ENCODE assay signal across 7 cellular contexts in genomic region chr11:304915-305833, GRCh38. TPM values are rescaled to one million over a fixed set of nuclear protein-coding genes. Genes with fewer than 3 reads are reported as not detected.
DNase-seq lines count a peak whose midpoint lies in the region; ATAC-seq and TF ChIP-seq lines count a peak whose summit lies in the region.

No MANE protein-coding gene starts in this region.

- no peak overlapping the region for H4K8ac ChIP-seq in IMR-90 (ENCODE audit: low read depth in 2 of 2, low read length in 2 of 2)

- DNase-seq in ELR (ENCODE audit: low read depth) (peak; percentile 74), IMR-90 (peak; percentile 79), T-helper 9 cell (peak; percentile 45), dorsolateral prefrontal cortex (peak in 6 of 10 donors; percentile 20 to 64 (median 48)), lung (ENCODE audit: low spot score) (no peak), transverse colon (peak; percentile 75)

- H3K27ac ChIP-seq in IMR-90 (ENCODE audit: insufficient read depth, low read length) (no peak overlapping the region), dorsolateral prefrontal cortex (peak overlapping the region in 1 of 59 donors; percentile 44), lung (ENCODE audit: low read depth in 1 of 2, low read length in 1 of 2) (no peak overlapping the region), transverse colon (peak overlapping the region in 2 of 4 donors; percentile 37 to 39)

- intact Hi-C loops in IMR-90 (cut with micrococcal nuclease) (loop anchor here (2.0 to 5.0 kb wide), 2 partner anchors 98 to 144 kb away; partner anchors contain the start of genes BET1L and RIC8A), dorsolateral prefrontal cortex (cut with DNase I) (loop anchor here in 1 of 2 donors (5.0 kb wide), 1 partner anchor 52 kb away; no protein-coding TSS in a partner anchor), transverse colon (cut with DNase I; ENCODE audit: low total_unique reads) (loop anchor here (5.0 kb wide), 1 partner anchor 52 kb away; no protein-coding TSS in a partner anchor)

- H3K9me3 ChIP-seq in IMR-90 (ENCODE audit: control insufficient read depth, insufficient read depth, low read length) (no peaks in the 10 kb centered on the region), lung (ENCODE audit: control insufficient read depth in 2 of 2, insufficient read depth in 1 of 2, low read length in 1 of 2) (no peaks in the 10 kb centered on the region), transverse colon (no peaks in the 10 kb centered on the region)

- peak overlapping the region; percentile 81; the same call in 1 of the 3 replicates for H2BK15ac ChIP-seq in IMR-90 (ENCODE audit: low read depth, low read length)

- H2AK5ac ChIP-seq in IMR-90 (ENCODE audit: low read depth, low read length), result peak overlapping the region; percentile 78; the same call in 1 of the 2 replicates

- H2BK5ac ChIP-seq in IMR-90 (ENCODE audit: low read depth, low read length, poor library complexity, severe bottlenecking), result no peak overlapping the region

- peaks cover 0 to 6% of the 10 kb centered on the region in 2 experiments; a peak in 2 of 4 replicates for H3K79me1 ChIP-seq in IMR-90 (ENCODE audit: low read depth in 1 of 2, low read length in 2 of 2)

- H3K56ac ChIP-seq in IMR-90 (ENCODE audit: extremely low read depth, insufficient read depth, low read length), result no peak overlapping the region

- CTCF ChIA-PET in IMR-90 (lab: Yijun Ruan, JAX), result interaction anchor here (0.9 kb wide), 2 partner anchors 50 to 53 kb away, joined by 3 read pairs; no protein-coding TSS in a partner anchor

- peaks cover 2% of the 10 kb centered on the region; the same call in 1 of the 2 replicates for H3K36me3 ChIP-seq in IMR-90 (ENCODE audit: control insufficient read depth, insufficient read depth, low read length)
- no peaks in the 10 kb centered on the region for H3K36me3 ChIP-seq in lung (ENCODE audit: control insufficient read depth in 2 of 2, insufficient read depth in 2 of 2, low read length in 2 of 2)
- no peaks in the 10 kb centered on the region for H3K36me3 ChIP-seq in transverse colon

- peak overlapping the region; percentile 60 for H3K4ac ChIP-seq in IMR-90 (ENCODE audit: low read depth, low read length)

- H4K5ac ChIP-seq in IMR-90 (ENCODE audit: low read depth, low read length), result no peak overlapping the region

- TF ChIP-seq POLR2A in IMR-90 (IDR thresholded peaks at IDR 0.05; ENCODE audit: low read depth, low read length) (no peak), transverse colon (IDR thresholded peaks at IDR 0.05) (no peak)

- POLR2A ChIA-PET in IMR-90 (lab: Charles Lee; ENCODE audit: unreplicated experiment), result interaction anchor here (0.6 kb wide), 3 partner anchors 13 to 400 kb away, joined by 3 to 12 read pairs (median 4); no protein-coding TSS in a partner anchor

- in situ Hi-C loops in IMR-90 (cut with MboI; ENCODE audit: low sequenced_read_pairs) (loop anchor here (10.0 kb wide), 2 partner anchors 50 to 150 kb away; partner anchors contain the start of gene PTDSS2), transverse colon (cut with MboI; ENCODE audit: low pct_ligation_motif_present in 1 of 4, low pct_unique_long_range_greater_than_20kb in 1 of 4, low sequenced_read_pairs in 3 of 4) (loop anchor here in 1 of 4 donors (5.0 kb wide), 1 partner anchor 62 kb away; the partner anchor contains the start of gene B4GALNT4)

- H2BK20ac ChIP-seq in IMR-90 (ENCODE audit: low read depth, low read length), result 0 out of 2 replicates have a peak overlapping the region, but pooled peaks have one; percentile 53

- H4K20me1 ChIP-seq in IMR-90 (ENCODE audit: insufficient read depth, low read length), result no peaks in the 10 kb centered on the region

- H3K4me1 ChIP-seq in IMR-90 (ENCODE audit: control insufficient read depth, insufficient read depth, low read length) (peaks cover 4% of the 10 kb centered on the region), lung (ENCODE audit: control insufficient read depth in 2 of 2, insufficient read depth in 2 of 2, low read length in 2 of 2) (peaks cover 0 to 4% of the 10 kb centered on the region in 2 donors), transverse colon (peaks cover 11 to 25% (median 12%) of the 10 kb centered on the region in 4 donors)

- peaks cover 5% of the 10 kb centered on the region for H3K27me3 ChIP-seq in IMR-90 (ENCODE audit: control insufficient read depth, insufficient read depth, low read length)
- peaks cover 0 to 17% (median 0%) of the 10 kb centered on the region in 45 donors for H3K27me3 ChIP-seq in dorsolateral prefrontal cortex
- H3K27me3 ChIP-seq in lung (ENCODE audit: control insufficient read depth, insufficient read depth), result no peaks in the 10 kb centered on the region
- H3K27me3 ChIP-seq in transverse colon, result peaks cover 5% of the 10 kb centered on the region

- peak overlapping the region; percentile 53; the same call in 1 of the 2 replicates for H4K91ac ChIP-seq in IMR-90 (ENCODE audit: insufficient read depth, low read depth, low read length)

- ATAC-seq in IMR-90 (ENCODE audit: low read depth) (peak; percentile 50), lung (ENCODE audit: insufficient read depth, low FRiP score) (no peak), GM21723 (IDR thresholded peaks at IDR 0.05; ENCODE audit: unreplicated experiment) (no peak)

- peak overlapping the region; percentile 72; the same call in 1 of the 2 replicates for H2BK120ac ChIP-seq in IMR-90 (ENCODE audit: low read depth, low read length)

- no peak overlapping the region for H3K4me2 ChIP-seq in IMR-90 (ENCODE audit: low read depth, low read length)

- H3K14ac ChIP-seq in IMR-90 (replicated peaks; ENCODE audit: low read depth, low read length), result no peak overlapping the region

- no peak overlapping the region for H3K23ac ChIP-seq in IMR-90 (ENCODE audit: low read depth, low read length)

- H3K18ac ChIP-seq in IMR-90 (ENCODE audit: low read depth, low read length), result no peak overlapping the region

- dilution Hi-C loops in IMR-90 (cut with HindIII; ENCODE audit: low sequenced_read_pairs, unreplicated experiment), result no loop called here

- no peak for TF ChIP-seq EP300 in transverse colon (IDR thresholded peaks at IDR 0.05; ENCODE audit: low read depth)

- no peak overlapping the region for H2AK9ac ChIP-seq in IMR-90 (replicated peaks; ENCODE audit: low read depth, low read length, poor library complexity)

- H3K4me3 ChIP-seq in IMR-90 (ENCODE audit: insufficient read depth, low read depth, low read length) (no peak overlapping the region), dorsolateral prefrontal cortex (no peak overlapping the region), lung (no peak overlapping the region), transverse colon (no peak overlapping the region)

- no peak overlapping the region for H2AFZ ChIP-seq in IMR-90 (replicated peaks; ENCODE audit: low read length, poor library complexity)

- peak; percentile 68 for TF ChIP-seq RAD21 in IMR-90 (IDR thresholded peaks at IDR 0.05; ENCODE audit: low read length)

- TF ChIP-seq CTCF in IMR-90 (conservative IDR thresholded peaks at IDR 0.05; ENCODE audit: low read depth, low read length) (peak; percentile 85), dorsolateral prefrontal cortex (IDR thresholded peaks at IDR 0.05 in 54 of 56, conservative IDR thresholded peaks at IDR 0.05 in 2 of 56; ENCODE audit: low read depth in 1 of 56, partially characterized antibody in 56 of 56) (peak in 55 of 56 donors; percentile 33 to 75 (median 60)), lung (IDR thresholded peaks at IDR 0.05; ENCODE audit: control extremely low read depth, extremely low read depth) (peak; percentile 64), transverse colon (IDR thresholded peaks at IDR 0.05) (peak; percentile 60 to 84 (median 66))

- H3K9ac ChIP-seq in IMR-90 (ENCODE audit: low read depth, low read length), result no peak overlapping the region

- BruUV-seq in IMR-90 (replicated peaks; lab: Mats Ljungman, UMichigan), result no TSS peak

- 36% methylated on average over 4 of the region's 19 CpGs; no CpG with 5 or more reads in 1 of the 2 experiments for WGBS in IMR-90 (ENCODE audit: extremely low coverage in 2 of 2, insufficient read length in 1 of 2), 2 experiments
- WGBS in lung, 2 donors, result 35 to 43% methylated on average over 19 of the region's 19 CpGs
- 36 to 52% methylated on average over 12 to 19 of the region's 19 CpGs for WGBS in transverse colon (ENCODE audit: low coverage in 1 of 2), 2 donors

- H3K9me1 ChIP-seq in IMR-90 (ENCODE audit: insufficient read depth, low read length), result 0 out of 2 replicates have a peak, but pooled peaks cover 2% of the 10 kb centered on the region

RNA-seq across cellular contexts. Expression of gene IFITM2, which starts 2.4 kb away (rescaled TPM):
- 26.4 and 31.2 TPM in 2 replicates for total RNA-seq in IMR-90 (2012; rRNA removed)
- 564 and 600 TPM in 2 replicates for polyA plus RNA-seq in IMR-90 (2012; rRNA removed)
- 588 and 1,067 TPM in 2 replicates for polyA plus RNA-seq in IMR-90 (2012; cell fraction: cytosol; rRNA removed)
- polyA plus RNA-seq in IMR-90 (2012; cell fraction: nucleus; rRNA removed; ENCODE audit: low replicate concordance), result 95.2 and 139 TPM in 2 replicates
- 100 to 1,000 TPM in 70 of 120 experiments, 10 to 100 TPM in 50; 21.6 to 340 (median 114) TPM for total RNA-seq in dorsolateral prefrontal cortex
- 100 to 1,000 TPM in 1 of 2 donors, 10 to 100 TPM in 1; 75.7 to 656 TPM for total RNA-seq in lung
- polyA plus RNA-seq in lung, result 1,000 to 10,000 TPM; 1,063 to 4,189 TPM
- 10 to 100 TPM; 19.1 to 78.6 (median 49.8) TPM for total RNA-seq in transverse colon

RNA-seq across cellular contexts. Expression of gene IFITM5, which starts 5.8 kb away (rescaled TPM):
- total RNA-seq in IMR-90 (2012; rRNA removed) (not detected in 2 replicates), dorsolateral prefrontal cortex (under 1 TPM in 1 of 120 experiments, not detected in 119; 0.76 TPM), lung (not detected), transverse colon (not detected)
- polyA plus RNA-seq in IMR-90 (2012; rRNA removed) (not detected in 2 replicates), lung (not detected)
- polyA plus RNA-seq in IMR-90 (2012; cell fraction: cytosol; rRNA removed), result not detected in 2 replicates
- not detected in 2 replicates for polyA plus RNA-seq in IMR-90 (2012; cell fraction: nucleus; rRNA removed; ENCODE audit: low replicate concordance)

RNA-seq across cellular contexts. Expression of gene IFITM1, which starts 8.7 kb away (rescaled TPM):
- total RNA-seq in IMR-90 (2012; rRNA removed) (14.4 and 24.2 TPM in 2 replicates), dorsolateral prefrontal cortex (100 to 1,000 TPM in 23 of 120 experiments, 10 to 100 TPM in 97; 19.2 to 217 (median 70.2) TPM), lung (100 to 1,000 TPM in 1 of 2 donors, 10 to 100 TPM in 1; 53.3 to 104 TPM), transverse colon (100 to 1,000 TPM in 1 of 4 donors, 10 to 100 TPM in 3; 19.9 to 109 (median 60.5) TPM)
- polyA plus RNA-seq in IMR-90 (2012; rRNA removed) (67.5 and 68.9 TPM in 2 replicates), lung (100 to 1,000 TPM; 275 to 531 TPM)
- polyA plus RNA-seq in IMR-90 (2012; cell fraction: cytosol; rRNA removed), result 54.7 and 163 TPM in 2 replicates
- polyA plus RNA-seq in IMR-90 (2012; cell fraction: nucleus; rRNA removed; ENCODE audit: low replicate concordance), result 25.1 and 28.0 TPM in 2 replicates

RNA-seq across cellular contexts. Expression of gene IFITM3, which starts 15.5 kb away (rescaled TPM):
- total RNA-seq in IMR-90 (2012; rRNA removed), result 40.9 and 52.5 TPM in 2 replicates
- 906 and 1,008 TPM in 2 replicates for polyA plus RNA-seq in IMR-90 (2012; rRNA removed)
- polyA plus RNA-seq in IMR-90 (2012; cell fraction: cytosol; rRNA removed), result 803 and 1,768 TPM in 2 replicates
- polyA plus RNA-seq in IMR-90 (2012; cell fraction: nucleus; rRNA removed; ENCODE audit: low replicate concordance), result 153 and 347 TPM in 2 replicates
- 100 to 1,000 TPM in 115 of 120 experiments, 10 to 100 TPM in 5; 78.3 to 905 (median 216) TPM for total RNA-seq in dorsolateral prefrontal cortex
- total RNA-seq in lung, result 100 to 1,000 TPM; 191 to 903 TPM
- polyA plus RNA-seq in lung, result 1,000 to 10,000 TPM; 1,642 to 2,585 TPM
- 100 to 1,000 TPM in 3 of 4 donors, 10 to 100 TPM in 1; 88.2 to 139 (median 123) TPM for total RNA-seq in transverse colon

RNA-seq across cellular contexts. Expression of gene PGGHG, which starts 16.2 kb away (rescaled TPM):
- total RNA-seq in IMR-90 (2012; rRNA removed) (1.4 and 1.8 TPM in 2 replicates), dorsolateral prefrontal cortex (10 to 100 TPM in 62 of 120 experiments, 1 to 10 TPM in 58; 2.7 to 23.2 (median 10.1) TPM), lung (10 to 100 TPM; 21.6 to 63.3 TPM), transverse colon (100 to 1,000 TPM in 1 of 4 donors, 10 to 100 TPM in 3; 15.4 to 117 (median 30.8) TPM)
- polyA plus RNA-seq in IMR-90 (2012; rRNA removed) (16.2 and 17.0 TPM in 2 replicates), lung (100 to 1,000 TPM; 112 to 145 TPM)
- polyA plus RNA-seq in IMR-90 (2012; cell fraction: cytosol; rRNA removed), result 2.1 and 3.3 TPM in 2 replicates
- 170 and 305 TPM in 2 replicates for polyA plus RNA-seq in IMR-90 (2012; cell fraction: nucleus; rRNA removed; ENCODE audit: low replicate concordance)
